ENCODE assay signal across 8 cellular contexts in genomic region chr12:55659486-55660385, GRCh38. TPM values are rescaled to one million over a fixed set of nuclear protein-coding genes. Genes with fewer than 3 reads are reported as not detected.
DNase-seq lines count a peak whose midpoint lies in the region; ATAC-seq and TF ChIP-seq lines count a peak whose summit lies in the region.

No MANE protein-coding gene starts in this region.

- peak overlapping the region in 1 of 6 donors; percentile 5 for H3K27ac Mint-ChIP-seq in naive B cell

- no peaks in the 10 kb centered on the region for H3F3A ChIP-seq in DOHH2 (ENCODE audit: control insufficient read depth, insufficient read depth)

- in situ Hi-C loops in mammary epithelial cell (cut with MboI; ENCODE audit: low sequenced_read_pairs in 2 of 2) = no loop called here

- H3K9me3 Mint-ChIP-seq in naive B cell = no peaks in the 10 kb centered on the region

- H3K79me2 ChIP-seq in DOHH2 (ENCODE audit: control insufficient read depth, low read length) = no peaks in the 10 kb centered on the region
- no peaks in the 10 kb centered on the region for H3K79me2 ChIP-seq in mammary epithelial cell (ENCODE audit: insufficient read depth, low read length)

- intact Hi-C loops in mammary epithelial cell (cut with micrococcal nuclease) = loop anchor here (1.0 kb wide), 2 partner anchors 62 to 78 kb away; no protein-coding TSS in a partner anchor

- BruUV-seq in mammary epithelial cell (replicated peaks; lab: Mats Ljungman, UMichigan) = no TSS peak

- H3K36me3 ChIP-seq in DOHH2 (ENCODE audit: control insufficient read depth, low read length) (no peaks in the 10 kb centered on the region), mammary epithelial cell (ENCODE audit: insufficient read depth, low read length) (no peaks in the 10 kb centered on the region)

- H3K27me3 Mint-ChIP-seq in naive B cell = peaks cover 0 to 6% (median 0%) of the 10 kb centered on the region in 3 donors

- no peak overlapping the region for H2AFZ ChIP-seq in mammary epithelial cell (ENCODE audit: low read depth, low read length)

- no peak overlapping the region for H3K4me2 ChIP-seq in DOHH2 (ENCODE audit: low read length)
- H3K4me2 ChIP-seq in mammary epithelial cell (ENCODE audit: insufficient read depth, low read depth, low read length) = no peak overlapping the region

- no peaks in the 10 kb centered on the region for H3K9me2 ChIP-seq in DOHH2 (replicated peaks; ENCODE audit: control insufficient read depth, low read length)

- H3K27me3 ChIP-seq in DOHH2 (ENCODE audit: control insufficient read depth, low read length) = peaks cover 9% of the 10 kb centered on the region; the same call in 1 of the 2 replicates
- no peaks in the 10 kb centered on the region for H3K27me3 ChIP-seq in mammary epithelial cell (ENCODE audit: insufficient read depth, low read length)

- H3K36me3 Mint-ChIP-seq in naive B cell = no peaks in the 10 kb centered on the region

- WGBS in mammary epithelial cell (ENCODE audit: low coverage, missing lambda C conversion rate) = 91% methylated on average over 9 of the region's 9 CpGs

- no peaks in the 10 kb centered on the region for H4K20me1 ChIP-seq in DOHH2 (ENCODE audit: control insufficient read depth, insufficient read depth, low read depth, low read length)
- H4K20me1 ChIP-seq in mammary epithelial cell (ENCODE audit: insufficient read depth, low read length) = no peaks in the 10 kb centered on the region

- no peak overlapping the region for H3K4me3 Mint-ChIP-seq in naive B cell

- H3K27ac ChIP-seq in DOHH2 (ENCODE audit: low read depth, low read length) = no peak overlapping the region
- H3K27ac ChIP-seq in mammary epithelial cell (ENCODE audit: insufficient read depth, low read depth, low read length) = no peak overlapping the region

- H3K4me1 Mint-ChIP-seq in naive B cell = peaks cover 0 to 7% (median 4%) of the 10 kb centered on the region in 3 donors

- TF ChIP-seq CTCF in DOHH2 (IDR thresholded peaks at IDR 0.05; ENCODE audit: low read depth, low read length, poor library complexity, severe bottlenecking) (peak; percentile 37), LNCAP (IDR thresholded peaks at IDR 0.05) (peak; percentile 2; the same call in 1 of the 2 replicates), mammary epithelial cell (conservative IDR thresholded peaks at IDR 0.05 in 1 of 2, IDR thresholded peaks at IDR 0.05 in 1 of 2; ENCODE audit: extremely low read depth in 1 of 2, insufficient read depth in 1 of 2, low read depth in 1 of 2, low read length in 2 of 2) (peak; percentile 31 to 40)

- H3K4me1 ChIP-seq in DOHH2 (ENCODE audit: control insufficient read depth, low read length) = no peaks in the 10 kb centered on the region
- H3K4me1 ChIP-seq in mammary epithelial cell (ENCODE audit: insufficient read depth, low read length) = no peaks in the 10 kb centered on the region

- H3K9me3 ChIP-seq in DOHH2 (ENCODE audit: control insufficient read depth, insufficient read depth, low read length) (no peaks in the 10 kb centered on the region), mammary epithelial cell (replicated peaks; ENCODE audit: insufficient read depth, low read length) (no peaks in the 10 kb centered on the region)

- no peak for DNase-seq in mammary epithelial cell
- DNase-seq in naive B cell = peak; percentile 38
- DNase-seq in HPDE6-E6E7 (ENCODE audit: extremely low spot score) = no peak
- no peak for DNase-seq in effector CD4-positive, alpha-beta T cell
- no peak for DNase-seq in NCI-H226

- no peak overlapping the region for H3K9ac ChIP-seq in mammary epithelial cell (ENCODE audit: insufficient read depth, low read length)

- no peak overlapping the region for H3K4me3 ChIP-seq in DOHH2 (ENCODE audit: low read length)
- no peak overlapping the region for H3K4me3 ChIP-seq in mammary epithelial cell (replicated peaks in 1 of 3; ENCODE audit: insufficient read depth in 1 of 3, low read depth in 2 of 3, low read length in 3 of 3)

- ATAC-seq in naive B cell (ENCODE audit: low read depth in 2 of 2) = peak; percentile 68 to 70
- ATAC-seq in HG02973 (IDR thresholded peaks at IDR 0.05; ENCODE audit: unreplicated experiment) = no peak

- dilution Hi-C loops in mammary epithelial cell (cut with HindIII; ENCODE audit: low sequenced_read_pairs) = no loop called here

- CTCF ChIA-PET in mammary epithelial cell (lab: Charles Lee; ENCODE audit: low non-redundant PET) = no interaction called here

RNA-seq across cellular contexts. Expression of gene OR10P1, which starts 23.0 kb away (rescaled TPM):
- not detected for total RNA-seq in mammary epithelial cell
- polyA plus RNA-seq in mammary epithelial cell (not detected), naive B cell (ENCODE audit: low read depth in 6 of 6) (not detected)
- not detected for polyA minus RNA-seq in mammary epithelial cell

RNA-seq across cellular contexts. Expression of gene ITGA7, which starts 48.0 kb away (rescaled TPM):
- 1 to 10 TPM in 1 of 2 donors, under 1 TPM in 1; 0.33 to 2.1 TPM for total RNA-seq in mammary epithelial cell
- polyA plus RNA-seq in mammary epithelial cell (0.28 TPM), naive B cell (ENCODE audit: low read depth in 6 of 6) (under 1 TPM in 2 of 6 donors, not detected in 4; 0.14 to 0.36 TPM)
- not detected for polyA minus RNA-seq in mammary epithelial cell

RNA-seq across cellular contexts. Expression of gene BLOC1S1, which starts 56.1 kb away (rescaled TPM):
- 10 to 100 TPM; 29.7 to 71.0 TPM for total RNA-seq in mammary epithelial cell
- polyA plus RNA-seq in mammary epithelial cell (123 TPM), naive B cell (ENCODE audit: low read depth in 6 of 6) (100 to 1,000 TPM; 152 to 259 (median 180) TPM)
- 42.0 TPM for polyA minus RNA-seq in mammary epithelial cell
